In genomic region chr19:14369399-14370168, GRCh38 we compare ENCODE assay signal across 8 cellular contexts. TPM values are rescaled to one million over a fixed set of nuclear protein-coding genes. Genes with fewer than 3 reads are reported as not detected.
DNase-seq lines count a peak whose midpoint lies in the region; ATAC-seq and TF ChIP-seq lines count a peak whose summit lies in the region.

No MANE protein-coding gene starts in this region.

- TF ChIP-seq CTCF in GM06990 (IDR thresholded peaks at IDR 0.05; ENCODE audit: insufficient read depth, low read length, poor library complexity, severe bottlenecking) (no peak), astrocyte of the cerebellum (IDR thresholded peaks at IDR 0.05; ENCODE audit: low read depth, low read length, missing control alignments) (no peak), transverse colon (IDR thresholded peaks at IDR 0.05) (no peak)

- no peak overlapping the region for H2BK5ac ChIP-seq in neuronal stem cell (ENCODE audit: low read length)

- no peak for TF ChIP-seq POLR2A in transverse colon (IDR thresholded peaks at IDR 0.05)

- no peak overlapping the region for H2BK120ac ChIP-seq in neuronal stem cell (ENCODE audit: low read depth, low read length)

- peak overlapping the region; percentile 46 for H2AFZ ChIP-seq in neuronal stem cell (ENCODE audit: low read length)

- H3K4me3 ChIP-seq in GM06990 (replicated peaks; ENCODE audit: low read depth, low read length) (peak overlapping the region; percentile 48), astrocyte of the cerebellum (ENCODE audit: low read depth, low read length) (no peak overlapping the region), neuronal stem cell (ENCODE audit: low read length in 2 of 2) (no peak overlapping the region), transverse colon (peak overlapping the region in 1 of 4 donors; percentile 21)

- intact Hi-C loops in transverse colon (cut with DNase I; ENCODE audit: low total_unique reads), result no loop called here

- DNase-seq in GM06990 (ENCODE audit: extremely low read depth, insufficient read length) (peak; percentile 78), T-helper 22 cell (ENCODE audit: low read depth) (peak; percentile 93), astrocyte of the cerebellum (ENCODE audit: low read depth) (peak; percentile 39), neuronal stem cell (ENCODE audit: low spot score) (no peak), transverse colon (peak; percentile 50), putamen (ENCODE audit: low spot score) (no peak), SKM-1 treated with dmso at 0.1 percent for 144 hours (lab: John Stamatoyannopoulos, UW; ENCODE audit: unreplicated experiment) (no peak)

- TF ChIP-seq EP300 in transverse colon (IDR thresholded peaks at IDR 0.05; ENCODE audit: low read depth), result no peak

- no peak overlapping the region for H3K9ac ChIP-seq in neuronal stem cell (ENCODE audit: low read depth, low read length, poor library complexity)

- H2BK15ac ChIP-seq in neuronal stem cell (ENCODE audit: low read length), result no peak overlapping the region

- H3K27me3 ChIP-seq in GM06990 (replicated peaks; ENCODE audit: control insufficient read depth, insufficient read depth, low read length), result no peaks in the 10 kb centered on the region
- no peaks in the 10 kb centered on the region for H3K27me3 ChIP-seq in neuronal stem cell (ENCODE audit: control insufficient read depth in 3 of 3, insufficient read depth in 3 of 3, low read depth in 1 of 3, low read length in 3 of 3)
- H3K27me3 ChIP-seq in transverse colon, result no peaks in the 10 kb centered on the region

- no peak overlapping the region for H4K8ac ChIP-seq in neuronal stem cell (ENCODE audit: low read depth, low read length)

- H3K9me3 ChIP-seq in neuronal stem cell (replicated peaks in 1 of 2; ENCODE audit: control insufficient read depth in 2 of 2, insufficient read depth in 1 of 2, low read depth in 1 of 2, low read length in 2 of 2), result no peaks in the 10 kb centered on the region
- no peaks in the 10 kb centered on the region for H3K9me3 ChIP-seq in transverse colon

- no peak overlapping the region for H3K4ac ChIP-seq in neuronal stem cell (ENCODE audit: low read length)

- no peak overlapping the region for H2AK5ac ChIP-seq in neuronal stem cell (ENCODE audit: low read depth, low read length)

- no peak overlapping the region for H3K14ac ChIP-seq in neuronal stem cell (ENCODE audit: low read length)

- H3K36me3 ChIP-seq in GM06990 (ENCODE audit: control insufficient read depth, insufficient read depth, low read length) (no peaks in the 10 kb centered on the region), neuronal stem cell (replicated peaks in 1 of 2; ENCODE audit: control insufficient read depth in 2 of 2, insufficient read depth in 2 of 2, low read length in 2 of 2) (no peaks in the 10 kb centered on the region), transverse colon (no peaks in the 10 kb centered on the region)

- ATAC-seq in GM18520 (IDR thresholded peaks at IDR 0.05; ENCODE audit: unreplicated experiment), result no peak

- H3K4me2 ChIP-seq in neuronal stem cell (ENCODE audit: insufficient read depth, low read length, poor library complexity, severe bottlenecking), result no peak overlapping the region

- WGBS in neuronal stem cell (ENCODE audit: extremely low coverage in 2 of 2, insufficient read length in 2 of 2, insufficient replicate concordance in 1 of 2), 2 donors, result no CpG with 5 or more reads among the region's 19 CpGs
- WGBS in transverse colon (ENCODE audit: low coverage in 1 of 2), 2 donors, result 55 to 59% methylated on average over 9 to 19 of the region's 19 CpGs

- H3K18ac ChIP-seq in neuronal stem cell (ENCODE audit: low read length), result no peak overlapping the region

- H2BK12ac ChIP-seq in neuronal stem cell (ENCODE audit: low read length), result no peak overlapping the region

- in situ Hi-C loops in astrocyte of the cerebellum (cut with HindIII; ENCODE audit: low sequenced_read_pairs) (no loop called here), transverse colon (cut with MboI; ENCODE audit: low pct_ligation_motif_present in 1 of 4, low pct_unique_long_range_greater_than_20kb in 1 of 4, low sequenced_read_pairs in 3 of 4) (no loop called here)

- H3K27ac ChIP-seq in neuronal stem cell (replicated peaks; ENCODE audit: low read length) (no peak overlapping the region), transverse colon (peak overlapping the region; percentile 75 to 86 (median 78))

- H4K91ac ChIP-seq in neuronal stem cell (ENCODE audit: low read depth, low read length, poor library complexity), result no peak overlapping the region

- H3K79me1 ChIP-seq in neuronal stem cell (ENCODE audit: low read depth, low read length), result no peaks in the 10 kb centered on the region

- H3K4me1 ChIP-seq in neuronal stem cell (ENCODE audit: control insufficient read depth in 2 of 2, insufficient read depth in 1 of 2, low read depth in 1 of 2, low read length in 2 of 2) (peaks cover 2 to 12% of the 10 kb centered on the region in 2 donors), transverse colon (peaks cover 3 to 44% (median 8%) of the 10 kb centered on the region in 4 donors)

- H3K23ac ChIP-seq in neuronal stem cell (ENCODE audit: low read depth, low read length, poor library complexity), result no peak overlapping the region

RNA-seq across cellular contexts. Expression of gene ADGRE5, which starts 11.7 kb away (rescaled TPM):
- polyA plus RNA-seq in neuronal stem cell (2013, experiment 1 of 2), result 0.74 TPM
- 0.72 TPM for polyA plus RNA-seq in neuronal stem cell (2013, experiment 2 of 2)
- 100 to 1,000 TPM in 3 of 4 donors, 10 to 100 TPM in 1; 77.4 to 257 (median 136) TPM for total RNA-seq in transverse colon

RNA-seq across cellular contexts. Expression of gene DDX39A, which starts 49.6 kb away (rescaled TPM):
- polyA plus RNA-seq in neuronal stem cell (2013, experiment 1 of 2), result 75.6 TPM
- 76.2 TPM for polyA plus RNA-seq in neuronal stem cell (2013, experiment 2 of 2)
- total RNA-seq in transverse colon, result 100 to 1,000 TPM in 3 of 4 donors, 10 to 100 TPM in 1; 66.4 to 286 (median 163) TPM

Comparison
In these comparisons a context has a peak if more than half of its experiments do, and no peak if none do; other contexts are left out.
1. DNase-seq: peak in GM06990 (single experiment), T-helper 22 cell (single experiment), astrocyte of the cerebellum (single experiment) and transverse colon (single experiment); none in neuronal stem cell (single experiment), putamen (single experiment) and SKM-1 treated with dmso at 0.1 percent for 144 hours (single experiment).